ENCODE assay signal across 10 cellular contexts in the genomic region with DNA sequence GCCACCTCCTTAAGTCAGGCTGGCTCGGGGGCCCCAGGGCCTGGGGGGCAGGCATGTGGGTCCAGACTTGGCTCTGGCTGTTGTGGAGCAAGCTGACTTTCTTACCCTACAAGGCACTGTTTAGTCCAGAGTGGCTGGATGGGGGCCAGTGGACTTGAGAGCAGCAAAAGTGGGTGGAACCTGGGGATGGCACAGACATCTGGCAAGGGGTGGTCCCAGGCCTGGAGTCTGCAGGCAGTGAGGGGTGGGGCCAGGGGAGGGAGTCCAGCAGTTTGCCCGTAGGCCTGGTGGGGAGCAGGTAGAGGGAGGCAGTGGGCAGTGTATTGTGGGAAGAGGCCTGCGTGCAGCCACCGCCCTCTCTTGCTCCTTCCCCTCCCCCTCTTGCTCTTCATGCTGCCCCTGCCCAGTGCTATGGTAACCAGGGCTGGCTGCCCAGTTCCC. TPM values are rescaled to one million over a fixed set of nuclear protein-coding genes. Genes with fewer than 3 reads are reported as not detected.
DNase-seq lines count a peak whose midpoint lies in the region; ATAC-seq, FAIRE-seq and TF ChIP-seq lines count a peak whose summit lies in the region.
"Had no signal": no experiment of that assay in that cellular context is flagged by ENCODE, and none has a peak within 500 bp of the region (broad histone marks: within the 10 kb centered on the region; RNA-seq: fewer than 3 reads in every experiment).

No MANE protein-coding gene starts in this region.

- H3K27ac ChIP-seq in RWPE2 (ENCODE audit: poor library complexity, severe bottlenecking) = peak overlapping the region; percentile 90

- H3K9me3 ChIP-seq in RWPE2 (ENCODE audit: severe bottlenecking) = no peaks in the 10 kb centered on the region

- DNase-seq in G401 (ENCODE audit: low spot score) (peak; percentile 32), RWPE2 (ENCODE audit: low spot score) (peak; percentile 81), Right ventricle myocardium inferior (ENCODE audit: missing footprints) (peak; percentile 83), skeletal muscle cell (ENCODE audit: low read depth) (peak; percentile 91), D721Med (ENCODE audit: insufficient read length, low spot score) (no peak)
- no peak for DNase-seq in activated naive CD4-positive, alpha-beta T cell treated with anti-CD3 and anti-CD28 coated beads for 36 hours
- no peak for DNase-seq in activated CD4-positive, alpha-beta T cell treated with anti-CD3 and anti-CD28 coated beads, Interleukin-2, amount 50 U/mL, for 1 hour
- DNase-seq: activated B cell treated with CpG ODN at 0.5 μM for 24 hours had no signal

- intact Hi-C loops in Right ventricle myocardium inferior (cut with DNase I) = loop anchor here (2.0 kb wide), 1 partner anchor 19 kb away; a partner anchor contains a TSS
- intact Hi-C loops in activated naive CD4-positive, alpha-beta T cell treated with anti-CD3 and anti-CD28 coated beads for 36 hours (cut with micrococcal nuclease) = no loop called here

- H3K36me3 ChIP-seq in RWPE2 (ENCODE audit: low read depth) = no peaks in the 10 kb centered on the region; the same call in 1 of the 2 replicates

- H3K27me3 ChIP-seq in RWPE2 (ENCODE audit: insufficient read depth, poor library complexity, severe bottlenecking) = no peaks in the 10 kb centered on the region

- ATAC-seq in RWPE2 (ENCODE audit: low read depth) (peak; percentile 22), Right ventricle myocardium inferior (peak; percentile 57), HG03175 (IDR thresholded peaks at IDR 0.05; ENCODE audit: unreplicated experiment) (no peak)
- ATAC-seq: HepG2 had no signal

- H3K27me3 Mint-ChIP-seq in activated naive CD4-positive, alpha-beta T cell treated with anti-CD3 and anti-CD28 coated beads for 36 hours (ENCODE audit: low read depth) = peaks cover 15% of the 10 kb centered on the region

- H3K4me3 Mint-ChIP-seq in activated naive CD4-positive, alpha-beta T cell treated with anti-CD3 and anti-CD28 coated beads for 36 hours = no peak overlapping the region
- H3K4me3 Mint-ChIP-seq: activated B cell treated with CpG ODN at 0.5 μM for 24 hours had no signal

- H3K9me3 Mint-ChIP-seq in activated naive CD4-positive, alpha-beta T cell treated with anti-CD3 and anti-CD28 coated beads for 36 hours = no peaks in the 10 kb centered on the region
- H3K9me3 Mint-ChIP-seq: activated B cell treated with CpG ODN at 0.5 μM for 24 hours had no signal

- H3K4me1 ChIP-seq in RWPE2 (ENCODE audit: insufficient read depth, poor library complexity, severe bottlenecking) = peaks cover 28% of the 10 kb centered on the region

- no peak overlapping the region for H3K4me3 ChIP-seq in RWPE2 (ENCODE audit: severe bottlenecking)
- peak overlapping the region; percentile 17 for H3K4me3 ChIP-seq in skeletal muscle cell (ENCODE audit: low read depth, low read length)

- no peak for FAIRE-seq in D721Med (lab: Jason Lieb, UNC)
- FAIRE-seq: HepG2 had no signal

- no peaks in the 10 kb centered on the region for H3K36me3 Mint-ChIP-seq in activated naive CD4-positive, alpha-beta T cell treated with anti-CD3 and anti-CD28 coated beads for 36 hours (ENCODE audit: low read depth)

- H3K4me1 Mint-ChIP-seq in activated naive CD4-positive, alpha-beta T cell treated with anti-CD3 and anti-CD28 coated beads for 36 hours (ENCODE audit: low read depth) = no peaks in the 10 kb centered on the region
- H3K4me1 Mint-ChIP-seq: activated B cell treated with CpG ODN at 0.5 μM for 24 hours had no signal

- TF ChIP-seq CTCF in RWPE2 (IDR thresholded peaks at IDR 0.05; ENCODE audit: poor library complexity, severe bottlenecking) = no peak
- no peak for TF ChIP-seq CTCF in D721Med (IDR thresholded peaks at IDR 0.05; ENCODE audit: insufficient read depth, missing control alignments)

- CTCF ChIA-PET in activated naive CD4-positive, alpha-beta T cell treated with anti-CD3 and anti-CD28 coated beads for 36 hours (lab: Charles Lee) = interaction anchor here (1.0 to 1.1 kb wide), 2 partner anchors 42 to 50 kb away, joined by 4 to 5 read pairs; a partner anchor contains a TSS

- in situ Hi-C loops in G401 (cut with HindIII; ENCODE audit: low sequenced_read_pairs) = no loop called here

- no peak overlapping the region for H3K27ac Mint-ChIP-seq in activated naive CD4-positive, alpha-beta T cell treated with anti-CD3 and anti-CD28 coated beads for 36 hours
- H3K27ac Mint-ChIP-seq: activated B cell treated with CpG ODN at 0.5 μM for 24 hours had no signal

RNA-seq across cellular contexts. Expression of a gene that starts 19.1 kb away (rescaled TPM):
- total RNA-seq in G401 (2014; rRNA removed; shearing (Covaris generic)) = 7.7 and 11.1 TPM in 2 replicates
- 119 TPM for total RNA-seq in Right ventricle myocardium inferior
- 1 to 10 TPM; 1.3 to 1.4 TPM for total RNA-seq in activated naive CD4-positive, alpha-beta T cell treated with anti-CD3 and anti-CD28 coated beads for 36 hours

RNA-seq across cellular contexts. Expression of a gene that starts 35.5 kb away (rescaled TPM):
- not detected in 2 replicates for total RNA-seq in G401 (2014; rRNA removed; shearing (Covaris generic))
- 13,356 TPM for total RNA-seq in Right ventricle myocardium inferior
- not detected for total RNA-seq in activated naive CD4-positive, alpha-beta T cell treated with anti-CD3 and anti-CD28 coated beads for 36 hours
- total RNA-seq: activated B cell treated with CpG ODN at 0.5 μM for 24 hours, HepG2 had no signal

RNA-seq across cellular contexts. Expression of a gene that starts 45.0 kb away (rescaled TPM):
- 60.6 and 62.3 TPM in 2 replicates for total RNA-seq in G401 (2014; rRNA removed; shearing (Covaris generic))
- 22.9 TPM for total RNA-seq in Right ventricle myocardium inferior
- total RNA-seq in activated naive CD4-positive, alpha-beta T cell treated with anti-CD3 and anti-CD28 coated beads for 36 hours = 10 to 100 TPM; 25.2 to 28.4 TPM

Comparison
In these comparisons a context has a peak if more than half of its experiments do, and no peak if none do; other contexts are left out.
1. DNase-seq: peak in G401 (single experiment), RWPE2 (single experiment), Right ventricle myocardium inferior (single experiment) and skeletal muscle cell (single experiment); none in D721Med (single experiment), activated naive CD4-positive, alpha-beta T cell treated with anti-CD3 and anti-CD28 coated beads for 36 hours (single experiment) and activated CD4-positive, alpha-beta T cell treated with anti-CD3 and anti-CD28 coated beads, Interleukin-2, amount 50 U/mL, for 1 hour (single experiment).
2. RNA of a gene that starts 35.5 kb away (total RNA-seq): 13,356 TPM in Right ventricle myocardium inferior (single experiment); not detected in G401 and not detected in activated naive CD4-positive, alpha-beta T cell treated with anti-CD3 and anti-CD28 coated beads for 36 hours; every median in the first group is over 1,000 times any median in the second.